ENCODE assay signal across 8 cellular contexts in the genomic region with DNA sequence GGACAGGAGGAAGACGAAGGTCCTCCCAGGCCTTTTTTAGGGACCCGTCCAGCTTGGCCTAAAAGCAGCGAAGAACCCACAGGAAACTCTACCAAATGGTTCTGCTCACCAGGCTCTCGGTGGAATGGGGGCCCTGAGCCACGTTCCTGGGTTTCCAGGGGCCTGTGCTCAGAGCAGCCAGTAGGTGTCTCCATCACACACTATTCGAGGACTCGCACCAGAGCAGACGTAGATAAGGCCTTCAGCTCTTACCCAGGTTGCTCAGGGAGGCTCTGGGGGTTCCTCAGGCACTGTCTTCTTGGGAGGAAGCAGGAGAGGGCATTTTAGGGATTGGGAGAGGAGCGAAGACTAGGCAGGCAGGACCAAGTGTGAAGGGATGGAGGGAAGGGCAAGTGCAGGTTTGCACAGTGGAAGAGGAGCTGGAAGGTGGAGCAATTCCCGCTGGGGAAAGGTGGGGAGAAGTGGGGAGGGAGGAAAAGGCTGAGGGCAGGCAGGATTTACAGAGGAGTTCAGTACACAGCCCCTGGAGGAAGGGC.
DNase-seq lines count a peak whose midpoint lies in the region; ATAC-seq and TF ChIP-seq lines count a peak whose summit lies in the region.

No MANE protein-coding gene starts in this region.

- DNase-seq in COR-L47 (lab: John Stamatoyannopoulos, UW) (peak; percentile 71), HAP-1 (ENCODE audit: low spot score in 2 of 2) (peak; percentile 49 to 72), NCI-H2029 (lab: John Stamatoyannopoulos, UW) (peak; percentile 42), UCSD-AML1 (lab: John Stamatoyannopoulos, UW; ENCODE audit: unreplicated experiment) (peak; percentile 38), iPS-NIHi7 (ENCODE audit: extremely low spot score) (peak; percentile 90)
- peak; percentile 57 for DNase-seq in stimulated activated CD4-positive, alpha-beta T cell treated with anti-CD3 and anti-CD28 coated beads, Interleukin-12 subunit alpha, Interleukin-12 subunit beta, amount 100 ng/mL, for 4 hours

- H3K4me1 Mint-ChIP-seq in brain: peaks cover 10% of the 10 kb centered on the region

- in situ Hi-C loops in HAP-1 (cut with MboI; ENCODE audit: low sequenced_read_pairs): loop anchor here (25.0 kb wide), 2 partner anchors 693 to 868 kb away; no protein-coding TSS in a partner anchor

- no peak overlapping the region for H3K4me3 ChIP-seq in HAP-1

- ATAC-seq in GM18505 (IDR thresholded peaks at IDR 0.05; ENCODE audit: unreplicated experiment): no peak

- H3K4me1 ChIP-seq in HAP-1: no peaks in the 10 kb centered on the region

- H3K9me3 Mint-ChIP-seq in brain: peaks cover 0 to 9% (median under 1%) of the 10 kb centered on the region in 5 experiments

- H3K9me3 ChIP-seq in HAP-1: no peaks in the 10 kb centered on the region

- H3K27ac Mint-ChIP-seq in brain: peak overlapping the region in 4 of 5 experiments; percentile 57 to 77 (median 62)

- TF ChIP-seq POLR2A in GM18505 (IDR thresholded peaks at IDR 0.05; ENCODE audit: borderline replicate concordance, extremely low read depth, insufficient read depth, insufficient read length): no peak

- H3K36me3 ChIP-seq in HAP-1 (replicated peaks): no peaks in the 10 kb centered on the region

- no peaks in the 10 kb centered on the region for H3K36me3 Mint-ChIP-seq in brain

- no peaks in the 10 kb centered on the region for H3K27me3 Mint-ChIP-seq in brain

- TF ChIP-seq CTCF in brain (conservative IDR thresholded peaks at IDR 0.05): peak; percentile 83 to 89

- peak overlapping the region in 1 of 5 experiments; percentile 32 for H3K4me3 Mint-ChIP-seq in brain

- no peaks in the 10 kb centered on the region for H3K27me3 ChIP-seq in HAP-1 (ENCODE audit: low read depth)

Comparison
In these comparisons a context has a peak if more than half of its experiments do, and no peak if none do; other contexts are left out.
1. DNase-seq: peak in every context shown above with its lines; median percentile 90 in iPS-NIHi7; 71 in COR-L47; 60 in HAP-1; 57 in stimulated activated CD4-positive, alpha-beta T cell treated with anti-CD3 and anti-CD28 coated beads, Interleukin-12 subunit alpha, Interleukin-12 subunit beta, amount 100 ng/mL, for 4 hours; 42 in NCI-H2029; 38 in UCSD-AML1.